8 cellular contexts compared by ENCODE assay signal in the genomic region with DNA sequence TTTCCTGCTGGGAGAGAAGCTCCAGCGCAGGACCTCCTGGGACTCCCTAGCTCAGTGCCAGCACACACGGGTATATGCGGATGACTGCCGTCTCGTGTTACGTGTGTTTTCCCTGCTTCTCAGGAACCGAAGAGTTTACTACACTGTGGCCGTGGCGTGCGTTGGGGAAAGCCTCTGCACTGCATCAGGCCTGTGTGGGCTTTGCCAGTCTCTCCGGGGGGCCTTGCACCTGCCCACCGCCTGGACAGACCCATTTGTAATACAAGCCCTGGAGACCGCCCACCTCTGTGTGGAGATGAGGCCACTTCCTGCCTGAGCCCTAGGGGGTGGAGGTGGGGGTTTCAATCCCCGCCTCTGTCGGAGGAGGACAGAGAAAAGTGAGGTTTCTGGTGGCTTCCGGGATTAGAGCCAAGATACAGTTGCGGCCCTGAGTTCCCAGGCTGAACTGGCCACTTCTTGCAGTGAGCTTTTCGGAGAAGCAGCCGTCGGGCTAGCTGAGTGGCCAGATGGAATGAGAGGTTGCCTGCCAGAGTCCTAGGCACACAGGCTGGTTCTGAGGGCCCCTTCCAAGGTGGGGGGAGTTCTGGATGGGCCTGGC. TPM values are rescaled to one million over a fixed set of nuclear protein-coding genes. Genes with fewer than 3 reads are reported as not detected.
DNase-seq lines count a peak whose midpoint lies in the region; ATAC-seq and TF ChIP-seq lines count a peak whose summit lies in the region.

No MANE protein-coding gene starts in this region.

- peak overlapping the region; percentile 89 to 90 for H3K4me3 Mint-ChIP-seq in effector memory CD8-positive, alpha-beta T cell

- no peak for TF ChIP-seq RAD21 in IMR-90 (IDR thresholded peaks at IDR 0.05; ENCODE audit: low read length)
- no peak for TF ChIP-seq RAD21 in SK-N-SH (IDR thresholded peaks at IDR 0.05; ENCODE audit: low read length)

- no peak overlapping the region; the same call in 1 of the 2 replicates for H3K23ac ChIP-seq in IMR-90 (ENCODE audit: low read depth, low read length)

- no peak overlapping the region for H4K5ac ChIP-seq in IMR-90 (ENCODE audit: low read depth, low read length)

- H3K14ac ChIP-seq in IMR-90 (replicated peaks; ENCODE audit: low read depth, low read length) = peak overlapping the region; percentile 45; the same call in 1 of the 2 replicates

- no peak overlapping the region for H3K56ac ChIP-seq in IMR-90 (ENCODE audit: extremely low read depth, insufficient read depth, low read length)

- BruUV-seq in IMR-90 (replicated peaks; lab: Mats Ljungman, UMichigan) = no TSS peak

- peak overlapping the region in 1 of 2 experiments; percentile 9; a peak in 1 of 4 replicates for H4K8ac ChIP-seq in IMR-90 (ENCODE audit: low read depth in 2 of 2, low read length in 2 of 2)

- H3K4me2 ChIP-seq in IMR-90 (ENCODE audit: low read depth, low read length) (no peak overlapping the region), SK-N-SH (no peak overlapping the region)

- H2AFZ ChIP-seq in IMR-90 (replicated peaks; ENCODE audit: low read length, poor library complexity) = peak overlapping the region; percentile 47
- H2AFZ ChIP-seq in SK-N-SH (ENCODE audit: low read depth) = no peak overlapping the region

- peaks cover 61% of the 10 kb centered on the region for H3K36me3 Mint-ChIP-seq in effector memory CD8-positive, alpha-beta T cell (ENCODE audit: insufficient read depth)

- H3K4me1 ChIP-seq in IMR-90 (ENCODE audit: control insufficient read depth, insufficient read depth, low read length) = peaks cover 16% of the 10 kb centered on the region
- H3K4me1 ChIP-seq in SK-N-SH (ENCODE audit: control insufficient read depth in 1 of 2, insufficient read depth in 2 of 2, low read depth in 1 of 2, low read length in 1 of 2) = peaks cover 20 to 38% of the 10 kb centered on the region in 2 experiments
- H3K4me1 ChIP-seq in spleen = peaks cover 55 to 100% (median 93%) of the 10 kb centered on the region in 6 donors
- peaks cover 0 to 40% (median 18%) of the 10 kb centered on the region in 4 donors for H3K4me1 ChIP-seq in tibial nerve

- POLR2A ChIA-PET in IMR-90 (lab: Charles Lee; ENCODE audit: unreplicated experiment) = no interaction called here
- POLR2A ChIA-PET in SK-N-SH (lab: Yijun Ruan, JAX) = no interaction called here

- CTCF ChIA-PET in IMR-90 (lab: Yijun Ruan, JAX) (interaction anchor here (0.9 kb wide), 1 partner anchor 15 kb away, joined by 3 read pairs; no protein-coding TSS in a partner anchor), SK-N-SH (lab: Yijun Ruan, JAX) (interaction anchor here (1.4 to 1.9 kb wide), 2 partner anchors 41 to 47 kb away, joined by 4 to 11 read pairs; no protein-coding TSS in a partner anchor)

- H3K36me3 ChIP-seq in IMR-90 (ENCODE audit: control insufficient read depth, insufficient read depth, low read length) = peaks cover 4% of the 10 kb centered on the region; the same call in 1 of the 2 replicates
- H3K36me3 ChIP-seq in SK-N-SH (replicated peaks in 1 of 2; ENCODE audit: control insufficient read depth in 1 of 2, insufficient read depth in 2 of 2, low read length in 1 of 2) = peaks cover 0 to 2% of the 10 kb centered on the region in 2 experiments
- H3K36me3 ChIP-seq in spleen = no peaks in the 10 kb centered on the region
- no peaks in the 10 kb centered on the region for H3K36me3 ChIP-seq in tibial nerve

- H3F3A ChIP-seq in SK-N-SH (replicated peaks; ENCODE audit: insufficient read depth) = peaks cover 14% of the 10 kb centered on the region

- peak overlapping the region; percentile 91 to 98 for H3K27ac Mint-ChIP-seq in effector memory CD8-positive, alpha-beta T cell

- TF ChIP-seq POLR2A in IMR-90 (IDR thresholded peaks at IDR 0.05; ENCODE audit: low read depth, low read length) (no peak), spleen (IDR thresholded peaks at IDR 0.05) (no peak), tibial nerve (IDR thresholded peaks at IDR 0.05) (no peak)

- peak overlapping the region; percentile 27; the same call in 1 of the 2 replicates for H4K91ac ChIP-seq in IMR-90 (ENCODE audit: insufficient read depth, low read depth, low read length)

- in situ Hi-C loops in IMR-90 (cut with MboI; ENCODE audit: low sequenced_read_pairs) = no loop called here

- H4K20me1 ChIP-seq in IMR-90 (ENCODE audit: insufficient read depth, low read length) = peaks cover 94% of the 10 kb centered on the region
- peaks cover 78% of the 10 kb centered on the region for H4K20me1 ChIP-seq in SK-N-SH (ENCODE audit: insufficient read depth)

- H3K18ac ChIP-seq in IMR-90 (ENCODE audit: low read depth, low read length) = no peak overlapping the region

- H3K9me3 Mint-ChIP-seq in effector memory CD8-positive, alpha-beta T cell = no peaks in the 10 kb centered on the region

- H3K27me3 Mint-ChIP-seq in effector memory CD8-positive, alpha-beta T cell = no peaks in the 10 kb centered on the region

- H3K9me1 ChIP-seq in IMR-90 (ENCODE audit: insufficient read depth, low read length) = peaks cover 24% of the 10 kb centered on the region

- peaks cover 52% of the 10 kb centered on the region for H3K79me2 ChIP-seq in SK-N-SH (ENCODE audit: insufficient read depth)

- H2BK5ac ChIP-seq in IMR-90 (ENCODE audit: low read depth, low read length, poor library complexity, severe bottlenecking) = no peak overlapping the region

- H2AK9ac ChIP-seq in IMR-90 (replicated peaks; ENCODE audit: low read depth, low read length, poor library complexity) = peak overlapping the region; percentile 31

- DNase-seq in IMR-90 (peak; percentile 78), SK-N-SH (peak; percentile 65), spleen (peak; percentile 88), COLO829 (ENCODE audit: low spot score) (no peak), tibial nerve (ENCODE audit: low spot score in 2 of 2) (no peak)
- peak; percentile 40 to 59 (median 51) for DNase-seq in effector memory CD8-positive, alpha-beta T cell

- no peak overlapping the region for H2BK15ac ChIP-seq in IMR-90 (ENCODE audit: low read depth, low read length)

- H2BK20ac ChIP-seq in IMR-90 (ENCODE audit: low read depth, low read length) = no peak overlapping the region

- ATAC-seq in GM21528 (IDR thresholded peaks at IDR 0.05; ENCODE audit: low FRiP score, unreplicated experiment) (peak; percentile 68), IMR-90 (ENCODE audit: low read depth) (peak; percentile 43)
- ATAC-seq in effector memory CD8-positive, alpha-beta T cell (replicated peaks) = peak; percentile 50

- H3K27me3 ChIP-seq in IMR-90 (ENCODE audit: control insufficient read depth, insufficient read depth, low read length) (no peaks in the 10 kb centered on the region), SK-N-SH (ENCODE audit: insufficient read depth) (no peaks in the 10 kb centered on the region), spleen (replicated peaks in 1 of 7) (no peaks in the 10 kb centered on the region), tibial nerve (no peaks in the 10 kb centered on the region)

- peaks cover 2% of the 10 kb centered on the region; the same call in 1 of the 2 replicates for H3K9me3 ChIP-seq in IMR-90 (ENCODE audit: control insufficient read depth, insufficient read depth, low read length)
- H3K9me3 ChIP-seq in SK-N-SH = no peaks in the 10 kb centered on the region
- no peaks in the 10 kb centered on the region for H3K9me3 ChIP-seq in spleen
- peaks cover 0 to 12% (median 0%) of the 10 kb centered on the region in 4 donors for H3K9me3 ChIP-seq in tibial nerve

- H2AK5ac ChIP-seq in IMR-90 (ENCODE audit: low read depth, low read length) = peak overlapping the region; percentile 27; the same call in 1 of the 2 replicates

- TF ChIP-seq CTCF in GM12875 (IDR thresholded peaks at IDR 0.05; ENCODE audit: borderline replicate concordance, insufficient read depth, low read depth, low read length) (no peak), IMR-90 (conservative IDR thresholded peaks at IDR 0.05; ENCODE audit: low read depth, low read length) (no peak), SK-N-SH (IDR thresholded peaks at IDR 0.05) (no peak), spleen (IDR thresholded peaks at IDR 0.05 in 8 of 11, conservative IDR thresholded peaks at IDR 0.05 in 3 of 11) (no peak), tibial nerve (IDR thresholded peaks at IDR 0.05) (no peak)

- H3K27ac ChIP-seq in IMR-90 (ENCODE audit: insufficient read depth, low read length) (0 out of 2 replicates have a peak overlapping the region, but pooled peaks have one; percentile 23), SK-N-SH (ENCODE audit: low read depth in 2 of 2, low read length in 1 of 2) (peak overlapping the region in 1 of 2 experiments; percentile 50; a peak in 2 of 4 replicates), spleen (peak overlapping the region; percentile 60 to 89 (median 80)), tibial nerve (peak overlapping the region in 1 of 4 donors; percentile 15)

- 0 out of 2 replicates have a peak overlapping the region, but pooled peaks have one; percentile 36 for H3K4ac ChIP-seq in IMR-90 (ENCODE audit: low read depth, low read length)

- dilution Hi-C loops in IMR-90 (cut with HindIII; ENCODE audit: low sequenced_read_pairs, unreplicated experiment) = no loop called here

- WGBS in IMR-90 (ENCODE audit: extremely low coverage in 2 of 2, insufficient read length in 1 of 2), 2 experiments = 39% methylated on average over 7 of the region's 20 CpGs; no CpG with 5 or more reads in 1 of the 2 experiments
- 85% methylated on average over 19 of the region's 20 CpGs for WGBS in SK-N-SH (ENCODE audit: low lambda C conversion rate)
- 18 to 34% (median 22%) methylated on average over 15 to 20 of the region's 20 CpGs for WGBS in spleen, 5 donors
- WGBS in tibial nerve, 2 donors = 65 to 68% methylated on average over 19 to 20 of the region's 20 CpGs

- peaks cover 70 to 77% of the 10 kb centered on the region in 2 donors for H3K4me1 Mint-ChIP-seq in effector memory CD8-positive, alpha-beta T cell (ENCODE audit: low read depth in 2 of 2)

- H3K9ac ChIP-seq in IMR-90 (ENCODE audit: low read depth, low read length) (no peak overlapping the region), SK-N-SH (no peak overlapping the region)

- H3K79me1 ChIP-seq in IMR-90 (ENCODE audit: low read depth in 1 of 2, low read length in 2 of 2) = peaks cover 24 to 92% of the 10 kb centered on the region in 2 experiments

- H3K4me3 ChIP-seq in GM12875 (ENCODE audit: low read depth, low read length) = peak overlapping the region; percentile 54
- no peak overlapping the region for H3K4me3 ChIP-seq in IMR-90 (ENCODE audit: insufficient read depth, low read depth, low read length)
- H3K4me3 ChIP-seq in SK-N-SH (ENCODE audit: low read depth in 2 of 2, low read length in 1 of 2) = no peak overlapping the region; a peak in 1 of 4 replicates
- peak overlapping the region in 6 of 8 donors; percentile 13 to 52 (median 16) for H3K4me3 ChIP-seq in spleen
- no peak overlapping the region for H3K4me3 ChIP-seq in tibial nerve

- intact Hi-C loops in IMR-90 (cut with micrococcal nuclease) (no loop called here), spleen (cut with DNase I; ENCODE audit: low total_unique reads) (no loop called here)

- no peak for TF ChIP-seq EP300 in SK-N-SH (IDR thresholded peaks at IDR 0.05; ENCODE audit: borderline replicate concordance in 1 of 2, low read depth in 1 of 2, low read length in 1 of 2)
- no peak for TF ChIP-seq EP300 in tibial nerve (IDR thresholded peaks at IDR 0.05)

- H3K9me2 ChIP-seq in SK-N-SH = no peaks in the 10 kb centered on the region

- H2BK120ac ChIP-seq in IMR-90 (ENCODE audit: low read depth, low read length) = no peak overlapping the region

RNA-seq across cellular contexts. Expression of a gene that starts 43.4 kb away (rescaled TPM):
- total RNA-seq in IMR-90 (2012; rRNA removed) = 9.4 and 14.9 TPM in 2 replicates
- polyA plus RNA-seq in IMR-90 (2012; rRNA removed) = 25.5 and 30.8 TPM in 2 replicates
- 17.0 and 25.6 TPM in 2 replicates for polyA plus RNA-seq in IMR-90 (2012; cell fraction: cytosol; rRNA removed)
- 79.5 and 93.9 TPM in 2 replicates for polyA plus RNA-seq in IMR-90 (2012; cell fraction: nucleus; rRNA removed; ENCODE audit: low replicate concordance)
- 22.7 and 26.5 TPM in 2 replicates for polyA plus RNA-seq in SK-N-SH (2012; rRNA removed)
- 18.5 and 22.7 TPM in 2 replicates for polyA plus RNA-seq in SK-N-SH (2012; cell fraction: cytosol; rRNA removed)
- 94.0 and 103 TPM in 2 replicates for polyA plus RNA-seq in SK-N-SH (2012; cell fraction: nucleus; rRNA removed)
- 100 to 1,000 TPM in 1 of 7 donors, 10 to 100 TPM in 6; 79.8 to 121 (median 91.4) TPM for total RNA-seq in spleen
- 10 to 100 TPM in 1 of 3 donors, 1 to 10 TPM in 2; 7.4 to 23.2 (median 9.2) TPM for polyA plus RNA-seq in spleen
- 100 to 1,000 TPM in 1 of 4 donors, 10 to 100 TPM in 3; 65.1 to 147 (median 83.5) TPM for total RNA-seq in tibial nerve

Comparison
In these comparisons a context has a peak if more than half of its experiments do, and no peak if none do; other contexts are left out.
1. H3K4me3 ChIP-seq: peak in GM12875 (single experiment) and spleen (6 of 8); none in IMR-90 (single experiment), SK-N-SH (0 of 2) and tibial nerve (0 of 4).
2. DNase-seq: peak in IMR-90 (single experiment), SK-N-SH (single experiment), effector memory CD8-positive, alpha-beta T cell (3 of 3) and spleen (single experiment); none in COLO829 (single experiment) and tibial nerve (0 of 2).
3. Peak in every context shown above with its lines, with median percentiles within 50 percentile points of each other: ATAC-seq.